15 cellular contexts compared by ENCODE assay signal in the genomic region with DNA sequence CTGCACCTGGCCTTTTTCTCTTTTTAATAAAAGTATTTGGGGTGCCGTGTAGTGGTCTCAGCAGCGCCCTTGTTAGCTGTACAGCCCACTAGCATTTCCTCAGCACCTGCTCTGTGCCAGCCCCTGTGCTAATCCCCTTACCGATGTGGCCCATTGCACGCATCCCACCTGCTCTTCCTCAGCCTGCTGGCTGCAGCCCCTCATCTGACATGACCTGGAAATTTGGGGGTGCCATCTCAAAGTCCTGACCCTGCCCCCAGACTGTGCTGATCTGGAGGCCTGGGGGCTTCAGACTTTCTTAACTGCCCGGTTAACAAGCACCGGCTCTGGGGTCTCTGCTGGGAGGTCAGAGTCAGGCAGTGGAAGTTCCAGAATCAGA. TPM values are rescaled to one million over a fixed set of nuclear protein-coding genes. Genes with fewer than 3 reads are reported as not detected.
DNase-seq lines count a peak whose midpoint lies in the region; ATAC-seq, FAIRE-seq and TF ChIP-seq lines count a peak whose summit lies in the region.
"Had no signal": no experiment of that assay in that cellular context is flagged by ENCODE, and none has a peak within 500 bp of the region (broad histone marks: within the 10 kb centered on the region; RNA-seq: fewer than 3 reads in every experiment).

No MANE protein-coding gene starts in this region.

- H3K4me2 ChIP-seq in H9 (ENCODE audit: insufficient read depth, insufficient read length, low read length) (peak overlapping the region; percentile 12), mesenchymal stem cell (ENCODE audit: low read length, poor library complexity, severe bottlenecking) (no peak overlapping the region)

- no peak for TF ChIP-seq CTCF in H9 (conservative IDR thresholded peaks at IDR 0.05)
- no peak for TF ChIP-seq CTCF in colonic mucosa (IDR thresholded peaks at IDR 0.05)
- no peak for TF ChIP-seq CTCF in suprapubic skin (IDR thresholded peaks at IDR 0.05)
- no peak for TF ChIP-seq CTCF in lower leg skin (IDR thresholded peaks at IDR 0.05)
- TF ChIP-seq CTCF in D721Med (IDR thresholded peaks at IDR 0.05; ENCODE audit: insufficient read depth, missing control alignments) = no peak

- H3K23ac ChIP-seq in H9 (ENCODE audit: insufficient read length, low read depth, low read length) (no peak overlapping the region), mesenchymal stem cell (ENCODE audit: low read length in 2 of 2) (no peak overlapping the region)

- H4K91ac ChIP-seq in H9 (ENCODE audit: insufficient read length, low read depth, low read length) (no peak overlapping the region), mesenchymal stem cell (ENCODE audit: low read length) (no peak overlapping the region)

- peaks cover 4% of the 10 kb centered on the region for H3K27me3 Mint-ChIP-seq in H9 (ENCODE audit: low read depth)

- no peak for FAIRE-seq in D721Med (lab: Jason Lieb, UNC)
- FAIRE-seq: islet of Langerhans had no signal

- peaks cover 4 to 33% (median 8%) of the 10 kb centered on the region in 3 experiments; a peak in 6 of 7 replicates for H3K36me3 Mint-ChIP-seq in H9 (ENCODE audit: insufficient read depth in 1 of 3, low read depth in 3 of 3)

- no peaks in the 10 kb centered on the region for H4K20me1 ChIP-seq in H9 (ENCODE audit: control insufficient read depth, insufficient read depth, insufficient read length)

- H2BK15ac ChIP-seq in H9 (ENCODE audit: low read depth, low read length) (no peak overlapping the region), mesenchymal stem cell (ENCODE audit: low read depth, poor library complexity, severe bottlenecking) (no peak overlapping the region)

- no peak overlapping the region for H3K14ac ChIP-seq in H9 (ENCODE audit: insufficient read depth, low read length)
- H3K14ac ChIP-seq in mesenchymal stem cell (ENCODE audit: low read length in 2 of 2) = no peak overlapping the region

- no peak for TF ChIP-seq POLR2A in suprapubic skin (IDR thresholded peaks at IDR 0.05)
- TF ChIP-seq POLR2A in lower leg skin (IDR thresholded peaks at IDR 0.05) = no peak

- H3K4me3 Mint-ChIP-seq in H9 = peak overlapping the region in 1 of 2 experiments; percentile 9; a peak in 1 of 5 replicates
- H3K4me3 Mint-ChIP-seq: activated T-cell treated with anti-CD3 and anti-CD28 coated beads, Interleukin-2, amount 50 U/mL, for 24 hours had no signal

- H3K4me3 ChIP-seq in colonic mucosa (no peak overlapping the region), mesenchymal stem cell (ENCODE audit: insufficient read depth in 1 of 2, low read depth in 1 of 2, low read length in 2 of 2) (no peak overlapping the region), suprapubic skin (peak overlapping the region; percentile 30), lower leg skin (ENCODE audit: low read depth, poor library complexity, severe bottlenecking) (no peak overlapping the region)

- H2AFZ ChIP-seq in H9 (ENCODE audit: low read length) (no peak overlapping the region), mesenchymal stem cell (ENCODE audit: low read depth, low read length) (no peak overlapping the region)

- H3K4me1 Mint-ChIP-seq in H9 = peaks cover 19 to 29% of the 10 kb centered on the region in 2 experiments

- H3K27ac Mint-ChIP-seq in H9 = peak overlapping the region in 2 of 3 experiments; percentile 31 to 94; a peak in 3 of 7 replicates
- H3K27ac Mint-ChIP-seq: activated T-cell treated with anti-CD3 and anti-CD28 coated beads, Interleukin-2, amount 50 U/mL, for 24 hours had no signal

- H3K9ac ChIP-seq in H9 (ENCODE audit: extremely low read depth, insufficient read length, low read length) (no peak overlapping the region), colonic mucosa (ENCODE audit: low read depth in 2 of 2, low read length in 2 of 2) (peak overlapping the region; percentile 47 to 59), mesenchymal stem cell (ENCODE audit: low read length) (peak overlapping the region; percentile 38)

- H2AK5ac ChIP-seq in H9 (ENCODE audit: insufficient read length, low read length) (no peak overlapping the region), mesenchymal stem cell (ENCODE audit: low read length, severe bottlenecking) (peak overlapping the region; percentile 61)

- H3K56ac ChIP-seq in H9 (ENCODE audit: insufficient read length, low read depth, low read length) = no peak overlapping the region

- ATAC-seq in GM21576 (IDR thresholded peaks at IDR 0.05; ENCODE audit: unreplicated experiment) = no peak

- H4K8ac ChIP-seq in H9 (replicated peaks; ENCODE audit: insufficient read length, low read depth, low read length) = no peak overlapping the region
- no peak overlapping the region for H4K8ac ChIP-seq in mesenchymal stem cell (ENCODE audit: low read length)

- no peak overlapping the region for H4K5ac ChIP-seq in H9 (ENCODE audit: insufficient read length, low read depth, low read length)

- H3K4ac ChIP-seq in H9 (ENCODE audit: low read depth, low read length) (no peak overlapping the region), mesenchymal stem cell (ENCODE audit: low read depth in 1 of 2, low read length in 2 of 2) (no peak overlapping the region)

- no CpG with 5 or more reads among the region's 6 CpGs for WGBS in H9 (ENCODE audit: extremely low coverage, insufficient read length, low lambda C conversion rate)
- 86% methylated on average over 6 of the region's 6 CpGs for WGBS in mesenchymal stem cell
- WGBS in suprapubic skin = 82% methylated on average over 6 of the region's 6 CpGs
- WGBS in lower leg skin, 2 donors = 76% methylated on average over 6 of the region's 6 CpGs

- H3K23me2 ChIP-seq in H9 (ENCODE audit: insufficient read length, low read depth, low read length, poor library complexity, severe bottlenecking) = no peaks in the 10 kb centered on the region

- H2BK120ac ChIP-seq in H9 (ENCODE audit: low read depth, low read length, poor library complexity, severe bottlenecking) = no peak overlapping the region
- H2BK120ac ChIP-seq in mesenchymal stem cell (ENCODE audit: low read depth, low read length) = no peak overlapping the region

- H3K27ac ChIP-seq in H9 (ENCODE audit: insufficient read length, low read depth, low read length) (no peak overlapping the region), colonic mucosa (peak overlapping the region; percentile 93), mesenchymal stem cell (ENCODE audit: low read length, poor library complexity, severe bottlenecking) (no peak overlapping the region), suprapubic skin (peak overlapping the region; percentile 83)

- peaks cover 4 to 6% of the 10 kb centered on the region in 2 experiments; a peak in 4 of 5 replicates for H3K9me3 Mint-ChIP-seq in H9

- no peak overlapping the region for H2BK5ac ChIP-seq in H9 (ENCODE audit: insufficient read length, low read length)
- no peak overlapping the region for H2BK5ac ChIP-seq in mesenchymal stem cell (ENCODE audit: low read depth, low read length, poor library complexity, severe bottlenecking)

- H3K36me3 ChIP-seq in colonic mucosa = no peaks in the 10 kb centered on the region
- H3K36me3 ChIP-seq in mesenchymal stem cell (ENCODE audit: control insufficient read depth in 1 of 2, insufficient read depth in 2 of 2, low read depth in 1 of 2, low read length in 2 of 2) = peaks cover 0 to 69% of the 10 kb centered on the region in 2 experiments
- H3K36me3 ChIP-seq in suprapubic skin = peaks cover 15% of the 10 kb centered on the region

- no peak for DNase-seq in H9
- DNase-seq in colonic mucosa = no peak
- DNase-seq in mesenchymal stem cell = no peak
- DNase-seq in suprapubic skin (ENCODE audit: low spot score in 2 of 2) = no peak
- DNase-seq in lower leg skin (ENCODE audit: low spot score in 2 of 2) = no peak
- no peak for DNase-seq in D721Med (ENCODE audit: insufficient read length, low spot score)
- no peak for DNase-seq in NCI-H146 treated with DMSO at 0.1 percent for 48 hours (lab: John Stamatoyannopoulos, UW; ENCODE audit: unreplicated experiment)
- DNase-seq: activated T-cell treated with anti-CD3 and anti-CD28 coated beads, Interleukin-2, amount 50 U/mL, for 24 hours; GOT3 had no signal

- H3K27me3 ChIP-seq in H9 (ENCODE audit: insufficient read depth, low read length) (no peaks in the 10 kb centered on the region), colonic mucosa (no peaks in the 10 kb centered on the region), mesenchymal stem cell (ENCODE audit: control insufficient read depth in 1 of 2, insufficient read depth in 1 of 2, low read length in 2 of 2) (peaks cover 0 to 15% of the 10 kb centered on the region in 2 experiments), suprapubic skin (no peaks in the 10 kb centered on the region)

- H3K9me3 ChIP-seq in H9 (ENCODE audit: control insufficient read depth, low read depth, low read length) = no peaks in the 10 kb centered on the region
- H3K9me3 ChIP-seq in colonic mucosa = no peaks in the 10 kb centered on the region
- H3K9me3 ChIP-seq in mesenchymal stem cell (ENCODE audit: control insufficient read depth, low read length) = peaks cover 17% of the 10 kb centered on the region
- H3K9me3 ChIP-seq in suprapubic skin = no peaks in the 10 kb centered on the region

- TF ChIP-seq EP300 in suprapubic skin (IDR thresholded peaks at IDR 0.05) = no peak

- H2BK20ac ChIP-seq in H9 (ENCODE audit: low read depth, low read length, poor library complexity, severe bottlenecking) = no peak overlapping the region

- no peak overlapping the region for H3T11ph ChIP-seq in H9 (ENCODE audit: low read length)

- H2BK12ac ChIP-seq in H9 (ENCODE audit: insufficient read length, low read depth, low read length) (no peak overlapping the region), mesenchymal stem cell (ENCODE audit: low read length in 2 of 2) (no peak overlapping the region)

- no peak overlapping the region for H3K18ac ChIP-seq in H9 (ENCODE audit: insufficient read length, low read depth, low read length)
- H3K18ac ChIP-seq in mesenchymal stem cell (ENCODE audit: low read depth in 1 of 2, low read length in 2 of 2) = no peak overlapping the region

- intact Hi-C loops in colonic mucosa (cut with DNase I) = no loop called here
- intact Hi-C loops in lower leg skin (cut with DNase I; ENCODE audit: low total_unique reads) = no loop called here

- no peaks in the 10 kb centered on the region; the same call in 1 of the 2 replicates for H3K4me1 ChIP-seq in H9 (ENCODE audit: insufficient read depth, low read length)
- peaks cover 18% of the 10 kb centered on the region for H3K4me1 ChIP-seq in colonic mucosa
- peaks cover 38% of the 10 kb centered on the region for H3K4me1 ChIP-seq in mesenchymal stem cell (ENCODE audit: control insufficient read depth, insufficient read depth, low read depth, low read length)
- H3K4me1 ChIP-seq in suprapubic skin = peaks cover 47% of the 10 kb centered on the region

- H3K79me1 ChIP-seq in H9 (ENCODE audit: insufficient read depth, low read depth, low read length, poor library complexity, severe bottlenecking) = no peaks in the 10 kb centered on the region
- H3K79me1 ChIP-seq in mesenchymal stem cell (replicated peaks; ENCODE audit: low read length, poor library complexity, severe bottlenecking) = peaks cover 41% of the 10 kb centered on the region

- H3K79me2 ChIP-seq in H9 (ENCODE audit: insufficient read depth, low read length) = no peaks in the 10 kb centered on the region

RNA-seq across cellular contexts. Expression of a gene that starts 10.4 kb away (rescaled TPM):
- total RNA-seq in H9 (2021) (15.2 and 15.5 TPM in 2 replicates), colonic mucosa (100 to 1,000 TPM; 139 to 193 TPM), suprapubic skin (100 to 1,000 TPM in 1 of 4 donors, 10 to 100 TPM in 3; 72.0 to 106 (median 91.5) TPM), lower leg skin (100 to 1,000 TPM in 2 of 4 donors, 10 to 100 TPM in 2; 80.3 to 147 (median 99.1) TPM)
- 5.3 TPM for polyA plus RNA-seq in mesenchymal stem cell (2013, experiment 1 of 2)
- 5.1 TPM for polyA plus RNA-seq in mesenchymal stem cell (2013, experiment 2 of 2)
- total RNA-seq: LHCN-M2, pulmonary artery endothelial cell had no signal

RNA-seq across cellular contexts. Expression of a gene that starts 24.2 kb away (rescaled TPM):
- total RNA-seq in H9 (2021) (not detected in 2 replicates), colonic mucosa (1 to 10 TPM; 3.1 to 5.6 TPM), suprapubic skin (1 to 10 TPM; 1.4 to 6.3 (median 2.9) TPM), lower leg skin (10 to 100 TPM in 2 of 4 donors, 1 to 10 TPM in 2; 5.5 to 13.0 (median 8.7) TPM)
- not detected for polyA plus RNA-seq in mesenchymal stem cell (2013, experiment 1 of 2)
- not detected for polyA plus RNA-seq in mesenchymal stem cell (2013, experiment 2 of 2)
- total RNA-seq: fibroblast of lung, LHCN-M2, pulmonary artery endothelial cell, RPMI7951 had no signal
- polyA plus RNA-seq: fibroblast of lung had no signal

Comparison
In these comparisons a context has a peak if more than half of its experiments do, and no peak if none do; other contexts are left out.
1. H3K27ac ChIP-seq: peak in colonic mucosa (single experiment) and suprapubic skin (single experiment); none in H9 (single experiment) and mesenchymal stem cell (single experiment).